Comparison of ENCODE assay signal across 32 cellular contexts in the genomic region with DNA sequence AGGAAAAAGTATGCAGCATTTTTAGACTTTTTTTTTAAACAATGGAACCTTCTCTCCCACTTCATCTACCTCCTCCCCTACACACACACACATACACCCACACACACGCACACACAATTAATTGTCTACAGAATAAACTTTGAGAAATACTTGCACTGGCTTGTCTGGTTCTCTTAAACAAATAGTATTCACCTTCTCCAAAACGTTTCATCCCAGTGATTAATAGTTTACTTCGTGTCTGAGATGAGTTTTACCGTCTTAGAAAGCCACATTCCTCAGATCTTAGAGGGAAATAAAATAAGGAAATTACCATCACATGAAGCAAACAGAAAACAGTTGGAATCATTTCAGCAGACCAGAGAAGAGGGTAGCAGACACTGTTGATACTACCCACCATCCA.
A peak's percentile ranks its signal among the peaks of the same experiment; 100 is the strongest.
DNase-seq lines count a peak whose midpoint lies in the region; ATAC-seq and TF ChIP-seq lines count a peak whose summit lies in the region.
"Had no signal": no experiment of that assay in that cellular context is flagged by ENCODE, and none has a peak within 500 bp of the region (broad histone marks: within the 10 kb centered on the region; RNA-seq: fewer than 3 reads in every experiment).

No MANE protein-coding gene starts in this region.

- H3K9me3 ChIP-seq in left ventricle myocardium inferior (replicated peaks), result peaks cover 13% of the 10 kb centered on the region
- H3K9me3 ChIP-seq: colonic mucosa, ovary, testis had no signal

- H3K4me3 Mint-ChIP-seq in chondrocyte (ENCODE audit: unreplicated experiment) (no peak overlapping the region), mesothelial cell of epicardium (no peak overlapping the region)
- H3K4me3 Mint-ChIP-seq in activated CD4-positive, alpha-beta T cell treated with anti-CD3 and anti-CD28 coated beads, Interleukin-2, amount 10 ng/mL, durations not matched to agents 24 days and 14 days, result no peak overlapping the region
- H3K4me3 Mint-ChIP-seq: activated naive CD4-positive, alpha-beta T cell treated with anti-CD3 and anti-CD28 coated beads, Interleukin-2, amount 50 U/mL, for 24 hours; CD4-positive, alpha-beta memory T cell; neural crest cell; T-helper 2 cell treated with Interferon-gamma antibody and Interleukin-4, amounts not matched to agents 5 μg/mL and 100 μg/mL, for 36 hours had no signal

- H3K27ac ChIP-seq in left ventricle myocardium inferior (replicated peaks), result peak overlapping the region; percentile 86
- H3K27ac ChIP-seq: cardiac muscle cell, colonic mucosa, GM23248, ovary, PC-9, testis had no signal

- H3K4me1 Mint-ChIP-seq in chondrocyte (ENCODE audit: low read depth), result peaks cover 17% of the 10 kb centered on the region
- peaks cover 7% of the 10 kb centered on the region for H3K4me1 Mint-ChIP-seq in mesothelial cell of epicardium
- peaks cover 27% of the 10 kb centered on the region for H3K4me1 Mint-ChIP-seq in activated CD4-positive, alpha-beta T cell treated with anti-CD3 and anti-CD28 coated beads, Interleukin-2, amount 10 ng/mL, durations not matched to agents 24 days and 14 days
- H3K4me1 Mint-ChIP-seq: neural crest cell had no signal

- peak overlapping the region; percentile 29 for H3K27ac Mint-ChIP-seq in chondrocyte (ENCODE audit: unreplicated experiment)
- H3K27ac Mint-ChIP-seq in mesothelial cell of epicardium, result peak overlapping the region; percentile 23
- H3K27ac Mint-ChIP-seq in activated CD4-positive, alpha-beta T cell treated with anti-CD3 and anti-CD28 coated beads, Interleukin-2, amount 10 ng/mL, durations not matched to agents 24 days and 14 days, result no peak overlapping the region
- H3K27ac Mint-ChIP-seq: T-helper 2 cell treated with Interferon-gamma antibody and Interleukin-4, amounts not matched to agents 5 μg/mL and 100 μg/mL, for 36 hours had no signal

- H3K9me3 Mint-ChIP-seq in chondrocyte (ENCODE audit: low read depth) (peaks cover 5% of the 10 kb centered on the region), mesothelial cell of epicardium (peaks cover 6% of the 10 kb centered on the region)
- peaks cover 19% of the 10 kb centered on the region for H3K9me3 Mint-ChIP-seq in activated CD4-positive, alpha-beta T cell treated with anti-CD3 and anti-CD28 coated beads, Interleukin-2, amount 10 ng/mL, durations not matched to agents 24 days and 14 days

- TF ChIP-seq CTCF in left ventricle myocardium inferior (IDR thresholded peaks at IDR 0.05; ENCODE audit: borderline replicate concordance), result no peak
- TF ChIP-seq CTCF in chondrocyte (IDR thresholded peaks at IDR 0.05), result no peak
- TF ChIP-seq CTCF in mesothelial cell of epicardium (IDR thresholded peaks at IDR 0.05; ENCODE audit: unreplicated experiment), result no peak

- no peaks in the 10 kb centered on the region for H3K27me3 ChIP-seq in left ventricle myocardium inferior (ENCODE audit: low read depth)
- H3K27me3 ChIP-seq: cardiac muscle cell, colonic mucosa, ovary, testis had no signal

- ATAC-seq in left ventricle myocardium superior (no peak), HG03159 (IDR thresholded peaks at IDR 0.05; ENCODE audit: unreplicated experiment) (no peak)

- H3K4me3 ChIP-seq in left ventricle myocardium inferior, result no peak overlapping the region
- H3K4me3 ChIP-seq: cardiac muscle cell, colonic mucosa, GM23248, ovary, PC-9, testis had no signal

- no peaks in the 10 kb centered on the region for H3K36me3 ChIP-seq in left ventricle myocardium inferior
- H3K36me3 ChIP-seq: cardiac muscle cell, colonic mucosa, ovary had no signal

- DNase-seq in left ventricle myocardium inferior (no peak), left ventricle myocardium superior (no peak), chondrocyte (ENCODE audit: low spot score) (no peak), mesothelial cell of epicardium (ENCODE audit: low spot score in 2 of 2, unreplicated experiment in 2 of 2) (no peak), NCI-H2196 treated with DMSO at 0.1 percent for 48 hours (lab: John Stamatoyannopoulos, UW; ENCODE audit: unreplicated experiment) (no peak), NCI-H1048 (lab: John Stamatoyannopoulos, UW) (no peak)
- no peak for DNase-seq in activated CD4-positive, alpha-beta T cell treated with anti-CD3 and anti-CD28 coated beads, Interleukin-2, amount 10 ng/mL, durations not matched to agents 24 days and 14 days
- DNase-seq: activated CD4-positive, alpha-beta T cell treated with anti-CD3 and anti-CD28 coated beads for 48 hours; activated CD8-positive, alpha-beta memory T cell treated with anti-CD3 and anti-CD28 coated beads for 24 hours; anterior cingulate cortex; CD4-positive, alpha-beta memory T cell; colonic mucosa; effector CD8-positive, alpha-beta T cell; GM23248; head of caudate nucleus; IMR-90; NCI-H1092 treated with DMSO at 0.1 percent for 48 hours; NCI-H1930; NCI-H2171 treated with DMSO at 0.1 percent for 48 hours; NCI-H524; ovary; PC-9; retina; SHP77 treated with DMSO at 0.1 percent for 48 hours; stimulated activated CD4-positive, alpha-beta T cell treated with anti-CD3 and anti-CD28 coated beads, Interleukin-1b, Interleukin-23, amount 100 ng/mL, for 48 hours; stimulated activated naive CD4-positive, alpha-beta T cell treated with Interleukin-2 at 50 U/mL for 16 hours; testis had no signal

- H3K27me3 Mint-ChIP-seq in chondrocyte (ENCODE audit: low read depth) (no peaks in the 10 kb centered on the region), mesothelial cell of epicardium (ENCODE audit: low read depth) (peaks cover 6% of the 10 kb centered on the region)
- H3K27me3 Mint-ChIP-seq in activated CD4-positive, alpha-beta T cell treated with anti-CD3 and anti-CD28 coated beads, Interleukin-2, amount 10 ng/mL, durations not matched to agents 24 days and 14 days, result no peaks in the 10 kb centered on the region
- H3K27me3 Mint-ChIP-seq: activated naive CD4-positive, alpha-beta T cell treated with anti-CD3 and anti-CD28 coated beads, Interleukin-2, amount 50 U/mL, for 24 hours; CD4-positive, alpha-beta memory T cell had no signal

- H3K36me3 Mint-ChIP-seq in chondrocyte (ENCODE audit: low read depth) (no peaks in the 10 kb centered on the region), mesothelial cell of epicardium (no peaks in the 10 kb centered on the region)
- peaks cover 5% of the 10 kb centered on the region for H3K36me3 Mint-ChIP-seq in activated CD4-positive, alpha-beta T cell treated with anti-CD3 and anti-CD28 coated beads, Interleukin-2, amount 10 ng/mL, durations not matched to agents 24 days and 14 days (ENCODE audit: low read depth)
- H3K36me3 Mint-ChIP-seq: activated naive CD4-positive, alpha-beta T cell treated with anti-CD3 and anti-CD28 coated beads, Interleukin-2, amount 50 U/mL, for 24 hours; CD4-positive, alpha-beta memory T cell had no signal

- H3K4me1 ChIP-seq in left ventricle myocardium inferior, result peaks cover 22% of the 10 kb centered on the region
- H3K4me1 ChIP-seq: colonic mucosa, testis had no signal

- intact Hi-C loops in left ventricle myocardium inferior (cut with micrococcal nuclease), result no loop called here
- intact Hi-C loops in left ventricle myocardium superior (cut with micrococcal nuclease), result no loop called here
- intact Hi-C loops in activated CD4-positive, alpha-beta T cell treated with anti-CD3 and anti-CD28 coated beads, Interleukin-2, amount 10 ng/mL, durations not matched to agents 24 days and 14 days (cut with micrococcal nuclease), result no loop called here
